10 cellular contexts compared by ENCODE assay signal in genomic region chr17:49992933-49993422, GRCh38. TPM values are rescaled to one million over a fixed set of nuclear protein-coding genes. Genes with fewer than 3 reads are reported as not detected.
DNase-seq lines count a peak whose midpoint lies in the region; ATAC-seq and TF ChIP-seq lines count a peak whose summit lies in the region.
"Had no signal": no experiment of that assay in that cellular context is flagged by ENCODE, and none has a peak within 500 bp of the region (broad histone marks: within the 10 kb centered on the region; RNA-seq: fewer than 3 reads in every experiment).

No MANE protein-coding gene starts in this region.

- peak; percentile 1 for DNase-seq in AG08396 (ENCODE audit: low spot score)
- no peak for DNase-seq in epithelial cell of esophagus (ENCODE audit: low read depth)
- no peak for DNase-seq in neural crest cell (ENCODE audit: low read depth, low spot score)
- DNase-seq in HPDE6-E6E7 (ENCODE audit: extremely low spot score) = no peak
- DNase-seq in SW 1271 (lab: John Stamatoyannopoulos, UW) = no peak
- DNase-seq in DMS114 treated with DMSO at 0.1 percent for 48 hours (lab: John Stamatoyannopoulos, UW; ENCODE audit: unreplicated experiment) = no peak
- DNase-seq: T-helper 1 cell had no signal

- no peaks in the 10 kb centered on the region for H3K9me3 Mint-ChIP-seq in IgD-negative memory B cell
- H3K9me3 Mint-ChIP-seq in neural crest cell = no peaks in the 10 kb centered on the region

- H3K4me3 Mint-ChIP-seq in IgD-negative memory B cell (peak overlapping the region; percentile 58 to 80 (median 71)), neural crest cell (peak overlapping the region; percentile 69)

- ATAC-seq in HG03175 (IDR thresholded peaks at IDR 0.05; ENCODE audit: unreplicated experiment) = no peak

- peak overlapping the region; percentile 66 for H3K4me3 ChIP-seq in epithelial cell of esophagus (ENCODE audit: low read length)

- TF ChIP-seq CTCF in epithelial cell of esophagus (IDR thresholded peaks at IDR 0.05; ENCODE audit: insufficient read depth, low read depth, low read length, missing control alignments) (no peak), neural crest cell (conservative IDR thresholded peaks at IDR 0.05) (no peak)

- H3K27me3 Mint-ChIP-seq in IgD-negative memory B cell (peaks cover 69% of the 10 kb centered on the region), neural crest cell (ENCODE audit: low read depth) (peaks cover 95% of the 10 kb centered on the region)

- H3K36me3 Mint-ChIP-seq in IgD-negative memory B cell (no peaks in the 10 kb centered on the region), neural crest cell (ENCODE audit: low read depth) (no peaks in the 10 kb centered on the region)

- H3K27ac Mint-ChIP-seq in IgD-negative memory B cell (no peak overlapping the region), neural crest cell (ENCODE audit: unreplicated experiment) (no peak overlapping the region)

- peaks cover 9 to 23% (median 18%) of the 10 kb centered on the region in 3 donors for H3K4me1 Mint-ChIP-seq in IgD-negative memory B cell
- H3K4me1 Mint-ChIP-seq in neural crest cell = peaks cover 27% of the 10 kb centered on the region

RNA-seq across cellular contexts. Expression of gene DLX3, which starts 2.0 kb away (rescaled TPM):
- polyA plus RNA-seq in IgD-negative memory B cell = not detected
- total RNA-seq in neural crest cell = 0.41 and 1.0 TPM in 2 replicates
- total RNA-seq: pulmonary artery endothelial cell had no signal

RNA-seq across cellular contexts. Expression of gene DLX4, which starts 24.0 kb away (rescaled TPM):
- polyA plus RNA-seq in IgD-negative memory B cell = not detected
- total RNA-seq in neural crest cell = 0.49 and 0.61 TPM in 2 replicates
- total RNA-seq: pulmonary artery endothelial cell had no signal
